Comparison of ENCODE assay signal across 2 cellular contexts in genomic region chr3:127886276-127886862, GRCh38.
TF ChIP-seq lines count a peak whose summit lies in the region.

No MANE protein-coding gene starts in this region.

TF ChIP-seq in K562, 482 proteins besides CTCF, POLR2A, EP300 and RAD21:
- TF ChIP-seq ARID1B (IDR thresholded peaks at IDR 0.05): no peak
- peak; percentile 64; the same call in 1 of the 2 replicates for TF ChIP-seq BHLHE40 (IDR thresholded peaks at IDR 0.05; ENCODE audit: low read length)

TF ChIP-seq in HEK293T, 16 proteins besides CTCF, POLR2A, EP300 and RAD21:
- no peak for TF ChIP-seq FOXM1 (IDR thresholded peaks at IDR 0.05; ENCODE audit: borderline replicate concordance)
- TF ChIP-seq TARDBP (IDR thresholded peaks at IDR 0.05): no peak
- TF ChIP-seq ELF4 (IDR thresholded peaks at IDR 0.05): no peak
- TF ChIP-seq FOXK2 (IDR thresholded peaks at IDR 0.05): no peak
- TF ChIP-seq, protein P1, sequence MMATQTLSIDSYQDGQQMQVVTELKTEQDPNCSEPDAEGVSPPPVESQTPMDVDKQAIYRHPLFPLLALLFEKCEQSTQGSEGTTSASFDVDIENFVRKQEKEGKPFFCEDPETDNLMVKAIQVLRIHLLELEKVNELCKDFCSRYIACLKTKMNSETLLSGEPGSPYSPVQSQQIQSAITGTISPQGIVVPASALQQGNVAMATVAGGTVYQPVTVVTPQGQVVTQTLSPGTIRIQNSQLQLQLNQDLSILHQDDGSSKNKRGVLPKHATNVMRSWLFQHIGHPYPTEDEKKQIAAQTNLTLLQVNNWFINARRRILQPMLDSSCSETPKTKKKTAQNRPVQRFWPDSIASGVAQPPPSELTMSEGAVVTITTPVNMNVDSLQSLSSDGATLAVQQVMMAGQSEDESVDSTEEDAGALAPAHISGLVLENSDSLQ (IDR thresholded peaks at IDR 0.05): no peak
- no peak for TF ChIP-seq SUZ12 (IDR thresholded peaks at IDR 0.05)
- TF ChIP-seq FOXA1 (IDR thresholded peaks at IDR 0.05): no peak
- no peak for TF ChIP-seq HDGF (IDR thresholded peaks at IDR 0.05; ENCODE audit: borderline replicate concordance)
- no peak for TF ChIP-seq BHLHE40 (IDR thresholded peaks at IDR 0.05; ENCODE audit: borderline replicate concordance)
